Comparison of ENCODE assay signal across 2 cellular contexts in the genomic region with DNA sequence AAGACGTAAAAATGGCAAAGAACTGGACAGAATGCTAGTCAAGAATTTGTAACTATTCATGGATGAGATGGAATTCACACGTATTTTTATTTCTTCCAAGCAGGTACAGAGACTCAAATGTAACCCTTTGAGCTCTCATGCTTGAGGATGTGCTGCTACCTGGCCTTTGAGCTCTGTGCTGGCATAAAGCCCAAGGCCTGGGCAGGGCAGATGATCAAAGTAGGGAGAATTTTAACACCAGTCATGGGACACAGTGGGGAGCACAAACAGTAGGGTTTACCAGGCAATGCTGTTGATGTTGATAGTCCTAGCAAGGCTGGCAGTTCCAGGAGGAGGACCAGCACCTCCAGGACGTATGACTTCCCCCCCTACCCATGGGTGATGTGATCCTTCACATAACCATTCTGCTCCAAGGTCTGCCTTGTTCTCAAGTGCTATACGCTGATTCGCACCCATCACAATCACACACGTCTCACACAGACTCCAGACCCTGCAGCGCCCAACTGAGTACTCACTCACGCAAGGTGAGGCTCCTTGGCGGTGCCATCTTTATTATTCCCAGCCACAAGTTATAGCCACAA.
TF ChIP-seq lines count a peak whose summit lies in the region.

No MANE protein-coding gene starts in this region.

TF ChIP-seq in GM12891, 5 proteins besides CTCF, POLR2A, EP300 and RAD21:
- TF ChIP-seq TAF1 (IDR thresholded peaks at IDR 0.05; ENCODE audit: low read depth, low read length) (no peak), POLR2AphosphoS5 (IDR thresholded peaks at IDR 0.05; ENCODE audit: low read depth, low read length) (0 out of 2 replicates have a peak, but pooled peaks have one; percentile 32)
TF ChIP-seq in GM12891: peak in this region for 1.

TF ChIP-seq in SK-N-SH, 30 proteins besides CTCF, POLR2A, EP300 and RAD21:
- TF ChIP-seq TEAD4 (IDR thresholded peaks at IDR 0.05; ENCODE audit: borderline replicate concordance, insufficient read depth) = no peak
- TF ChIP-seq MEF2A (IDR thresholded peaks at IDR 0.05; ENCODE audit: borderline replicate concordance, low read depth) = no peak
- no peak for TF ChIP-seq GABPA (IDR thresholded peaks at IDR 0.05; ENCODE audit: low read depth)
- TF ChIP-seq JUND (IDR thresholded peaks at IDR 0.05) = no peak
- TF ChIP-seq FOXM1 (IDR thresholded peaks at IDR 0.05; ENCODE audit: low read depth) = no peak
- TF ChIP-seq, protein P1, sequence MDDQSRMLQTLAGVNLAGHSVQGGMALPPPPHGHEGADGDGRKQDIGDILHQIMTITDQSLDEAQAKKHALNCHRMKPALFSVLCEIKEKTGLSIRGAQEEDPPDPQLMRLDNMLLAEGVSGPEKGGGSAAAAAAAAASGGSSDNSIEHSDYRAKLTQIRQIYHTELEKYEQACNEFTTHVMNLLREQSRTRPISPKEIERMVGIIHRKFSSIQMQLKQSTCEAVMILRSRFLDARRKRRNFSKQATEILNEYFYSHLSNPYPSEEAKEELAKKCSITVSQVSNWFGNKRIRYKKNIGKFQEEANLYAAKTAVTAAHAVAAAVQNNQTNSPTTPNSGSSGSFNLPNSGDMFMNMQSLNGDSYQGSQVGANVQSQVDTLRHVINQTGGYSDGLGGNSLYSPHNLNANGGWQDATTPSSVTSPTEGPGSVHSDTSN (IDR thresholded peaks at IDR 0.05) = no peak
- no peak for TF ChIP-seq RFX5 (IDR thresholded peaks at IDR 0.05; ENCODE audit: low read length)
- no peak for TF ChIP-seq CHD2 (IDR thresholded peaks at IDR 0.05; ENCODE audit: low read length, partially characterized antibody)
- TF ChIP-seq, protein P2, sequence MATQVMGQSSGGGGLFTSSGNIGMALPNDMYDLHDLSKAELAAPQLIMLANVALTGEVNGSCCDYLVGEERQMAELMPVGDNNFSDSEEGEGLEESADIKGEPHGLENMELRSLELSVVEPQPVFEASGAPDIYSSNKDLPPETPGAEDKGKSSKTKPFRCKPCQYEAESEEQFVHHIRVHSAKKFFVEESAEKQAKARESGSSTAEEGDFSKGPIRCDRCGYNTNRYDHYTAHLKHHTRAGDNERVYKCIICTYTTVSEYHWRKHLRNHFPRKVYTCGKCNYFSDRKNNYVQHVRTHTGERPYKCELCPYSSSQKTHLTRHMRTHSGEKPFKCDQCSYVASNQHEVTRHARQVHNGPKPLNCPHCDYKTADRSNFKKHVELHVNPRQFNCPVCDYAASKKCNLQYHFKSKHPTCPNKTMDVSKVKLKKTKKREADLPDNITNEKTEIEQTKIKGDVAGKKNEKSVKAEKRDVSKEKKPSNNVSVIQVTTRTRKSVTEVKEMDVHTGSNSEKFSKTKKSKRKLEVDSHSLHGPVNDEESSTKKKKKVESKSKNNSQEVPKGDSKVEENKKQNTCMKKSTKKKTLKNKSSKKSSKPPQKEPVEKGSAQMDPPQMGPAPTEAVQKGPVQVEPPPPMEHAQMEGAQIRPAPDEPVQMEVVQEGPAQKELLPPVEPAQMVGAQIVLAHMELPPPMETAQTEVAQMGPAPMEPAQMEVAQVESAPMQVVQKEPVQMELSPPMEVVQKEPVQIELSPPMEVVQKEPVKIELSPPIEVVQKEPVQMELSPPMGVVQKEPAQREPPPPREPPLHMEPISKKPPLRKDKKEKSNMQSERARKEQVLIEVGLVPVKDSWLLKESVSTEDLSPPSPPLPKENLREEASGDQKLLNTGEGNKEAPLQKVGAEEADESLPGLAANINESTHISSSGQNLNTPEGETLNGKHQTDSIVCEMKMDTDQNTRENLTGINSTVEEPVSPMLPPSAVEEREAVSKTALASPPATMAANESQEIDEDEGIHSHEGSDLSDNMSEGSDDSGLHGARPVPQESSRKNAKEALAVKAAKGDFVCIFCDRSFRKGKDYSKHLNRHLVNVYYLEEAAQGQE (IDR thresholded peaks at IDR 0.05; ENCODE audit: low read depth, low read length) = no peak
- no peak for TF ChIP-seq YY1 (IDR thresholded peaks at IDR 0.05; ENCODE audit: low read depth)
- no peak for TF ChIP-seq TAF1 (IDR thresholded peaks at IDR 0.05; ENCODE audit: borderline replicate concordance, low read depth, low read length)
- TF ChIP-seq SMC3 (IDR thresholded peaks at IDR 0.05; ENCODE audit: low read depth, low read length) = no peak
- TF ChIP-seq TCF12 (IDR thresholded peaks at IDR 0.05) = no peak
- TF ChIP-seq, protein P3, sequence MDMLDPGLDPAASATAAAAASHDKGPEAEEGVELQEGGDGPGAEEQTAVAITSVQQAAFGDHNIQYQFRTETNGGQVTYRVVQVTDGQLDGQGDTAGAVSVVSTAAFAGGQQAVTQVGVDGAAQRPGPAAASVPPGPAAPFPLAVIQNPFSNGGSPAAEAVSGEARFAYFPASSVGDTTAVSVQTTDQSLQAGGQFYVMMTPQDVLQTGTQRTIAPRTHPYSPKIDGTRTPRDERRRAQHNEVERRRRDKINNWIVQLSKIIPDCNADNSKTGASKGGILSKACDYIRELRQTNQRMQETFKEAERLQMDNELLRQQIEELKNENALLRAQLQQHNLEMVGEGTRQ (IDR thresholded peaks at IDR 0.05; ENCODE audit: borderline replicate concordance, low read depth, low read length) = no peak
- TF ChIP-seq, protein P4, sequence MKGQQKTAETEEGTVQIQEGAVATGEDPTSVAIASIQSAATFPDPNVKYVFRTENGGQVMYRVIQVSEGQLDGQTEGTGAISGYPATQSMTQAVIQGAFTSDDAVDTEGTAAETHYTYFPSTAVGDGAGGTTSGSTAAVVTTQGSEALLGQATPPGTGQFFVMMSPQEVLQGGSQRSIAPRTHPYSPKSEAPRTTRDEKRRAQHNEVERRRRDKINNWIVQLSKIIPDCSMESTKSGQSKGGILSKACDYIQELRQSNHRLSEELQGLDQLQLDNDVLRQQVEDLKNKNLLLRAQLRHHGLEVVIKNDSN (IDR thresholded peaks at IDR 0.05; ENCODE audit: borderline replicate concordance, low read depth) = no peak
- TF ChIP-seq NRF1 (IDR thresholded peaks at IDR 0.05; ENCODE audit: low read depth, low read length) = no peak
- TF ChIP-seq NFIC (IDR thresholded peaks at IDR 0.05; ENCODE audit: borderline replicate concordance) = no peak
- TF ChIP-seq, protein P5, sequence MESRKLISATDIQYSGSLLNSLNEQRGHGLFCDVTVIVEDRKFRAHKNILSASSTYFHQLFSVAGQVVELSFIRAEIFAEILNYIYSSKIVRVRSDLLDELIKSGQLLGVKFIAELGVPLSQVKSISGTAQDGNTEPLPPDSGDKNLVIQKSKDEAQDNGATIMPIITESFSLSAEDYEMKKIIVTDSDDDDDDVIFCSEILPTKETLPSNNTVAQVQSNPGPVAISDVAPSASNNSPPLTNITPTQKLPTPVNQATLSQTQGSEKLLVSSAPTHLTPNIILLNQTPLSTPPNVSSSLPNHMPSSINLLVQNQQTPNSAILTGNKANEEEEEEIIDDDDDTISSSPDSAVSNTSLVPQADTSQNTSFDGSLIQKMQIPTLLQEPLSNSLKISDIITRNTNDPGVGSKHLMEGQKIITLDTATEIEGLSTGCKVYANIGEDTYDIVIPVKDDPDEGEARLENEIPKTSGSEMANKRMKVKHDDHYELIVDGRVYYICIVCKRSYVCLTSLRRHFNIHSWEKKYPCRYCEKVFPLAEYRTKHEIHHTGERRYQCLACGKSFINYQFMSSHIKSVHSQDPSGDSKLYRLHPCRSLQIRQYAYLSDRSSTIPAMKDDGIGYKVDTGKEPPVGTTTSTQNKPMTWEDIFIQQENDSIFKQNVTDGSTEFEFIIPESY (IDR thresholded peaks at IDR 0.05; ENCODE audit: borderline replicate concordance, low read depth) = no peak
- TF ChIP-seq, protein P6, sequence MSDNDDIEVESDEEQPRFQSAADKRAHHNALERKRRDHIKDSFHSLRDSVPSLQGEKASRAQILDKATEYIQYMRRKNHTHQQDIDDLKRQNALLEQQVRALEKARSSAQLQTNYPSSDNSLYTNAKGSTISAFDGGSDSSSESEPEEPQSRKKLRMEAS (IDR thresholded peaks at IDR 0.05; ENCODE audit: low read depth) = no peak
- TF ChIP-seq RXRA (IDR thresholded peaks at IDR 0.05; ENCODE audit: borderline replicate concordance, low read depth) = no peak
